1 cellular context compared by ENCODE assay signal in the genomic region with DNA sequence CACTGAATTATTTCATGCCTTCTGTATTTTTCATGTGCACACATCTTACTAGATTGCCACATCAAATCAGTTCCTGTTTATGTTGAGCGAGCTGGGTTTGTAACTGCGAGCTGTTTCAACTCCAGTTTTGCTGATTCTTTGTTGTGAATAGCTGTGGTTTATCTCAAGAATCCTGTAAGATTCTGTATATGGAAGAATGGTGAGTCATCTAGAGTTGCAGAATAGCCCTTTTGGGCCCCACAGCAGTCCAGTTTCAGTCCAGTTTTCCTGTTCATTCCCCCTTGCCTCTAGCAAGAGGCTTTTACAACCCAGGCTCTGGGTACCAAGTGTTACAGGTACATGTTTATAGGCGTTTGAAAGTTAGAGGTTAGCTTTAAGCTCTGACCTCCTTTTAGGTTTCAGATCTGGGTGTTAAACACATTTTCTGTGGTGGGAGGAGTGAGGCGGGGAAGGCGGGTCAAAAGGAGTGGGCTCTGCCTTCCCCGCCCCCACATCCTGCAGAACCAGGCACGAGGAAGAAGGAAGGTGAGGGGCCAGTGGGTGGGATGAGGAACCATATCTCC.
A peak's percentile ranks its signal among the peaks of the same experiment; 100 is the strongest.
TF ChIP-seq lines count a peak whose summit lies in the region.

No MANE protein-coding gene starts in this region.

TF ChIP-seq in K562, 482 proteins besides CTCF, POLR2A, EP300 and RAD21 (continued from another document and continues in another):
- TF ChIP-seq, protein P1, sequence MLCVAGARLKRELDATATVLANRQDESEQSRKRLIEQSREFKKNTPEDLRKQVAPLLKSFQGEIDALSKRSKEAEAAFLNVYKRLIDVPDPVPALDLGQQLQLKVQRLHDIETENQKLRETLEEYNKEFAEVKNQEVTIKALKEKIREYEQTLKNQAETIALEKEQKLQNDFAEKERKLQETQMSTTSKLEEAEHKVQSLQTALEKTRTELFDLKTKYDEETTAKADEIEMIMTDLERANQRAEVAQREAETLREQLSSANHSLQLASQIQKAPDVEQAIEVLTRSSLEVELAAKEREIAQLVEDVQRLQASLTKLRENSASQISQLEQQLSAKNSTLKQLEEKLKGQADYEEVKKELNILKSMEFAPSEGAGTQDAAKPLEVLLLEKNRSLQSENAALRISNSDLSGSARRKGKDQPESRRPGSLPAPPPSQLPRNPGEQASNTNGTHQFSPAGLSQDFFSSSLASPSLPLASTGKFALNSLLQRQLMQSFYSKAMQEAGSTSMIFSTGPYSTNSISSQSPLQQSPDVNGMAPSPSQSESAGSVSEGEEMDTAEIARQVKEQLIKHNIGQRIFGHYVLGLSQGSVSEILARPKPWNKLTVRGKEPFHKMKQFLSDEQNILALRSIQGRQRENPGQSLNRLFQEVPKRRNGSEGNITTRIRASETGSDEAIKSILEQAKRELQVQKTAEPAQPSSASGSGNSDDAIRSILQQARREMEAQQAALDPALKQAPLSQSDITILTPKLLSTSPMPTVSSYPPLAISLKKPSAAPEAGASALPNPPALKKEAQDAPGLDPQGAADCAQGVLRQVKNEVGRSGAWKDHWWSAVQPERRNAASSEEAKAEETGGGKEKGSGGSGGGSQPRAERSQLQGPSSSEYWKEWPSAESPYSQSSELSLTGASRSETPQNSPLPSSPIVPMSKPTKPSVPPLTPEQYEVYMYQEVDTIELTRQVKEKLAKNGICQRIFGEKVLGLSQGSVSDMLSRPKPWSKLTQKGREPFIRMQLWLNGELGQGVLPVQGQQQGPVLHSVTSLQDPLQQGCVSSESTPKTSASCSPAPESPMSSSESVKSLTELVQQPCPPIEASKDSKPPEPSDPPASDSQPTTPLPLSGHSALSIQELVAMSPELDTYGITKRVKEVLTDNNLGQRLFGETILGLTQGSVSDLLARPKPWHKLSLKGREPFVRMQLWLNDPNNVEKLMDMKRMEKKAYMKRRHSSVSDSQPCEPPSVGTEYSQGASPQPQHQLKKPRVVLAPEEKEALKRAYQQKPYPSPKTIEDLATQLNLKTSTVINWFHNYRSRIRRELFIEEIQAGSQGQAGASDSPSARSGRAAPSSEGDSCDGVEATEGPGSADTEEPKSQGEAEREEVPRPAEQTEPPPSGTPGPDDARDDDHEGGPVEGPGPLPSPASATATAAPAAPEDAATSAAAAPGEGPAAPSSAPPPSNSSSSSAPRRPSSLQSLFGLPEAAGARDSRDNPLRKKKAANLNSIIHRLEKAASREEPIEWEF (CRISPR knock-in tag; IDR thresholded peaks at IDR 0.05), result no peak
- TF ChIP-seq ZNF324 (CRISPR knock-in tag; IDR thresholded peaks at IDR 0.05), result no peak
- TF ChIP-seq CEBPB (tag; IDR thresholded peaks at IDR 0.05), result peak; percentile 98
- TF ChIP-seq PTBP1 (IDR thresholded peaks at IDR 0.05; ENCODE audit: low read depth, low read length), result no peak
- TF ChIP-seq SRSF3 (IDR thresholded peaks at IDR 0.05; ENCODE audit: insufficient read depth, low read length), result no peak
- TF ChIP-seq RBM39 (optimal IDR thresholded peaks at IDR 0.05; ENCODE audit: low read depth, low read length), result no peak
- TF ChIP-seq, protein P2, sequence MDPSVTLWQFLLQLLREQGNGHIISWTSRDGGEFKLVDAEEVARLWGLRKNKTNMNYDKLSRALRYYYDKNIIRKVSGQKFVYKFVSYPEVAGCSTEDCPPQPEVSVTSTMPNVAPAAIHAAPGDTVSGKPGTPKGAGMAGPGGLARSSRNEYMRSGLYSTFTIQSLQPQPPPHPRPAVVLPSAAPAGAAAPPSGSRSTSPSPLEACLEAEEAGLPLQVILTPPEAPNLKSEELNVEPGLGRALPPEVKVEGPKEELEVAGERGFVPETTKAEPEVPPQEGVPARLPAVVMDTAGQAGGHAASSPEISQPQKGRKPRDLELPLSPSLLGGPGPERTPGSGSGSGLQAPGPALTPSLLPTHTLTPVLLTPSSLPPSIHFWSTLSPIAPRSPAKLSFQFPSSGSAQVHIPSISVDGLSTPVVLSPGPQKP (CRISPR knock-in tag; IDR thresholded peaks at IDR 0.05), result no peak
- no peak for TF ChIP-seq FOXJ3 (CRISPR knock-in tag; IDR thresholded peaks at IDR 0.05)
- no peak for TF ChIP-seq ZNF224 (CRISPR knock-in tag; IDR thresholded peaks at IDR 0.05)
- TF ChIP-seq, protein P3, sequence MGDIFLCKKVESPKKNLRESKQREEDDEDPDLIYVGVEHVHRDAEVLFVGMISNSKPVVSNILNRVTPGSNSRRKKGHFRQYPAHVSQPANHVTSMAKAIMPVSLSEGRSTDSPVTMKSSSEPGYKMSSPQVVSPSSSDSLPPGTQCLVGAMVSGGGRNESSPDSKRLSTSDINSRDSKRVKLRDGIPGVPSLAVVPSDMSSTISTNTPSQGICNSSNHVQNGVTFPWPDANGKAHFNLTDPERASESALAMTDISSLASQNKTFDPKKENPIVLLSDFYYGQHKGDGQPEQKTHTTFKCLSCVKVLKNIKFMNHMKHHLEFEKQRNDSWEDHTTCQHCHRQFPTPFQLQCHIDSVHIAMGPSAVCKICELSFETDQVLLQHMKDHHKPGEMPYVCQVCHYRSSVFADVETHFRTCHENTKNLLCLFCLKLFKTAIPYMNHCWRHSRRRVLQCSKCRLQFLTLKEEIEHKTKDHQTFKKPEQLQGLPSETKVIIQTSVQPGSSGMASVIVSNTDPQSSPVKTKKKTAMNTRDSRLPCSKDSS (IDR thresholded peaks at IDR 0.05; ENCODE audit: low read depth, partially characterized antibody), result no peak
- TF ChIP-seq NCOA4 (IDR thresholded peaks at IDR 0.05; ENCODE audit: partially characterized antibody), result no peak
- TF ChIP-seq DACH1 (IDR thresholded peaks at IDR 0.05; ENCODE audit: partially characterized antibody), result no peak
- no peak for TF ChIP-seq GATAD2B (IDR thresholded peaks at IDR 0.05; ENCODE audit: borderline replicate concordance)
- TF ChIP-seq BMI1 (IDR thresholded peaks at IDR 0.05; ENCODE audit: low read length), result no peak
- TF ChIP-seq ZNF23 (CRISPR knock-in tag; IDR thresholded peaks at IDR 0.05), result no peak
- no peak for TF ChIP-seq ZNF121 (CRISPR knock-in tag; conservative IDR thresholded peaks at IDR 0.05)
- TF ChIP-seq, protein P4, sequence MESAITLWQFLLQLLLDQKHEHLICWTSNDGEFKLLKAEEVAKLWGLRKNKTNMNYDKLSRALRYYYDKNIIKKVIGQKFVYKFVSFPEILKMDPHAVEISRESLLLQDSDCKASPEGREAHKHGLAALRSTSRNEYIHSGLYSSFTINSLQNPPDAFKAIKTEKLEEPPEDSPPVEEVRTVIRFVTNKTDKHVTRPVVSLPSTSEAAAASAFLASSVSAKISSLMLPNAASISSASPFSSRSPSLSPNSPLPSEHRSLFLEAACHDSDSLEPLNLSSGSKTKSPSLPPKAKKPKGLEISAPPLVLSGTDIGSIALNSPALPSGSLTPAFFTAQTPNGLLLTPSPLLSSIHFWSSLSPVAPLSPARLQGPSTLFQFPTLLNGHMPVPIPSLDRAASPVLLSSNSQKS (CRISPR knock-in tag; IDR thresholded peaks at IDR 0.05), result no peak
- TF ChIP-seq HCFC1 (IDR thresholded peaks at IDR 0.05; ENCODE audit: low read depth, low read length), result no peak
- TF ChIP-seq HDAC3 (IDR thresholded peaks at IDR 0.05; ENCODE audit: borderline replicate concordance, partially characterized antibody), result peak; percentile 72
- 0 out of 2 replicates have a peak, but pooled peaks have one; percentile 27 for TF ChIP-seq GABPA (tag; conservative IDR thresholded peaks at IDR 0.05; ENCODE audit: low read depth)
- TF ChIP-seq TOE1 (IDR thresholded peaks at IDR 0.05; ENCODE audit: borderline replicate concordance), result no peak
- no peak for TF ChIP-seq TOE1 (CRISPR knock-in tag; IDR thresholded peaks at IDR 0.05; ENCODE audit: borderline replicate concordance, low read depth)
- no peak for TF ChIP-seq PHB2 (IDR thresholded peaks at IDR 0.05; ENCODE audit: low read depth)
- peak; percentile 59; the same call in 1 of the 2 replicates for TF ChIP-seq JUNB (CRISPR knock-in tag; conservative IDR thresholded peaks at IDR 0.05)
- no peak for TF ChIP-seq ZNF140 (CRISPR knock-in tag; IDR thresholded peaks at IDR 0.05)
- TF ChIP-seq ZFP1 (CRISPR knock-in tag; IDR thresholded peaks at IDR 0.05), result no peak
- TF ChIP-seq ZC3H8 (IDR thresholded peaks at IDR 0.05), result no peak
- TF ChIP-seq ZNF75A (CRISPR knock-in tag; IDR thresholded peaks at IDR 0.05), result no peak
- TF ChIP-seq FIP1L1 (IDR thresholded peaks at IDR 0.05; ENCODE audit: low read depth, low read length, poor library complexity, severe bottlenecking), result no peak
- TF ChIP-seq, protein P5, sequence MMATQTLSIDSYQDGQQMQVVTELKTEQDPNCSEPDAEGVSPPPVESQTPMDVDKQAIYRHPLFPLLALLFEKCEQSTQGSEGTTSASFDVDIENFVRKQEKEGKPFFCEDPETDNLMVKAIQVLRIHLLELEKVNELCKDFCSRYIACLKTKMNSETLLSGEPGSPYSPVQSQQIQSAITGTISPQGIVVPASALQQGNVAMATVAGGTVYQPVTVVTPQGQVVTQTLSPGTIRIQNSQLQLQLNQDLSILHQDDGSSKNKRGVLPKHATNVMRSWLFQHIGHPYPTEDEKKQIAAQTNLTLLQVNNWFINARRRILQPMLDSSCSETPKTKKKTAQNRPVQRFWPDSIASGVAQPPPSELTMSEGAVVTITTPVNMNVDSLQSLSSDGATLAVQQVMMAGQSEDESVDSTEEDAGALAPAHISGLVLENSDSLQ (IDR thresholded peaks at IDR 0.05), result no peak
- no peak for TF ChIP-seq POLR2AphosphoS5 (IDR thresholded peaks at IDR 0.05; ENCODE audit: control insufficient read depth, insufficient read depth, low read depth, low read length)
- peak; percentile 90 for TF ChIP-seq MAFG (tag; conservative IDR thresholded peaks at IDR 0.05)
- TF ChIP-seq, protein P6, sequence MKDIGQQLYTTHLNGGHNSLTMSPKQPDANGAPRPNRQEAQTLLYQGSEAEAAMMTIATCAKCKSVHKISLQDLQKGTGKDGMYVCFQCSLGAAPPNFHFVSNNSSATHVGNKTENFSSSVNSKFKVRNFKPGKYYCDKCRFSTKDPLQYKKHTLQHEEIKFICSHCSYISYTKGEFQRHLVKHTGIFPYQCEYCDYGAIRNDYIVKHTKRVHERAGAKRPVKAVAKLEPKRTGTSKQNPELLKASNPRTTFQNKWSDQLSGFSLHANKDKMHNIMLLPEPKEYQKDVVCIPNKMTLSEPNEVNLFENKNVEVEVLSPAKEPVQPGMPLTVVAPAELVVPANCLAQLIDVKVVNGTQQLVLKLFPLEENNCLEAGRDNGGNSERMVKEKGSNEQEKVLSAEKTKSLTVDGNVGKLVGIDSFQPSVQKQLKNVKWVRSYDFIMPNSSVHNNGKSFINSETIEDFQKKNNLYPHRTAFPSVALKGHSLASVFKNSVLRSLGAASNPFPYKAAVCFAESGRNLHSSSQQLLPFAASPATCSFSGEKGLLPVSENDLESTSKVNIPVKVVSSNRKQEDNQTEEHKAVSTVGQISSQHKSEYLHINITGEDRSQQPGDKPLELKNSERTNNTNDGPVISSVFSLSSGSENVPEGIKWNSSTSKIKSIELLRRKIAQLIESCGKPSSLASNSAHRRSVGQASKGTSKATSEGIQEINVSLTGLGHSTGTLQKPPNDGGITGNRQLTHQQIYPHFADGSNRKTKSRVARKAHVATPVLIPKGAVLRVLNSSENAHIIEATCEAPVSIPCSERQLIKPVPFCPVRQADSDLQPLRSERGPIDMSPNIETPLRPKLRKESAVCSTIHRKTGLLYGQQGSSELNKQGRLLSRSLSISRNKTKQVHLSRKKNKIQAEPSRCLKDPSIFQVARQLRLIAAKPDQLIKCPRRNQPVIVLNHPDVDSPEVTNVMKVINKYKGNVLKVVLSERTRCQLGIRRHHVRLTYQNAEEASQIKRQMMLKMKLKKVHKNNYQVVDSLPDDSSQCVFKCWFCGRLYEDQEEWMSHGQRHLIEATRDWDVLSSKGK (CRISPR knock-in tag; IDR thresholded peaks at IDR 0.05), result no peak
- no peak for TF ChIP-seq NFXL1 (CRISPR knock-in tag; IDR thresholded peaks at IDR 0.05)
- TF ChIP-seq NEUROD1 (IDR thresholded peaks at IDR 0.05; ENCODE audit: borderline replicate concordance, low read depth, low read length, partially characterized antibody), result no peak
- TF ChIP-seq CBFA2T3 (IDR thresholded peaks at IDR 0.05), result peak; percentile 50; the same call in 1 of the 2 replicates
- TF ChIP-seq RBM15 (IDR thresholded peaks at IDR 0.05; ENCODE audit: insufficient read depth, low read length), result no peak
- TF ChIP-seq, protein P7, sequence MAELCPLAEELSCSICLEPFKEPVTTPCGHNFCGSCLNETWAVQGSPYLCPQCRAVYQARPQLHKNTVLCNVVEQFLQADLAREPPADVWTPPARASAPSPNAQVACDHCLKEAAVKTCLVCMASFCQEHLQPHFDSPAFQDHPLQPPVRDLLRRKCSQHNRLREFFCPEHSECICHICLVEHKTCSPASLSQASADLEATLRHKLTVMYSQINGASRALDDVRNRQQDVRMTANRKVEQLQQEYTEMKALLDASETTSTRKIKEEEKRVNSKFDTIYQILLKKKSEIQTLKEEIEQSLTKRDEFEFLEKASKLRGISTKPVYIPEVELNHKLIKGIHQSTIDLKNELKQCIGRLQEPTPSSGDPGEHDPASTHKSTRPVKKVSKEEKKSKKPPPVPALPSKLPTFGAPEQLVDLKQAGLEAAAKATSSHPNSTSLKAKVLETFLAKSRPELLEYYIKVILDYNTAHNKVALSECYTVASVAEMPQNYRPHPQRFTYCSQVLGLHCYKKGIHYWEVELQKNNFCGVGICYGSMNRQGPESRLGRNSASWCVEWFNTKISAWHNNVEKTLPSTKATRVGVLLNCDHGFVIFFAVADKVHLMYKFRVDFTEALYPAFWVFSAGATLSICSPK (IDR thresholded peaks at IDR 0.05; ENCODE audit: borderline replicate concordance), result no peak
- TF ChIP-seq SP1 (CRISPR knock-in tag; IDR thresholded peaks at IDR 0.05), result no peak
- TF ChIP-seq POLR2B (IDR thresholded peaks at IDR 0.05; ENCODE audit: low read depth, partially characterized antibody), result no peak
- TF ChIP-seq ZNF586 (CRISPR knock-in tag; conservative IDR thresholded peaks at IDR 0.05), result no peak
- TF ChIP-seq CC2D1A (IDR thresholded peaks at IDR 0.05), result no peak
- no peak for TF ChIP-seq ILK (tag; IDR thresholded peaks at IDR 0.05; ENCODE audit: borderline replicate concordance, low read depth)
- TF ChIP-seq, protein P8, sequence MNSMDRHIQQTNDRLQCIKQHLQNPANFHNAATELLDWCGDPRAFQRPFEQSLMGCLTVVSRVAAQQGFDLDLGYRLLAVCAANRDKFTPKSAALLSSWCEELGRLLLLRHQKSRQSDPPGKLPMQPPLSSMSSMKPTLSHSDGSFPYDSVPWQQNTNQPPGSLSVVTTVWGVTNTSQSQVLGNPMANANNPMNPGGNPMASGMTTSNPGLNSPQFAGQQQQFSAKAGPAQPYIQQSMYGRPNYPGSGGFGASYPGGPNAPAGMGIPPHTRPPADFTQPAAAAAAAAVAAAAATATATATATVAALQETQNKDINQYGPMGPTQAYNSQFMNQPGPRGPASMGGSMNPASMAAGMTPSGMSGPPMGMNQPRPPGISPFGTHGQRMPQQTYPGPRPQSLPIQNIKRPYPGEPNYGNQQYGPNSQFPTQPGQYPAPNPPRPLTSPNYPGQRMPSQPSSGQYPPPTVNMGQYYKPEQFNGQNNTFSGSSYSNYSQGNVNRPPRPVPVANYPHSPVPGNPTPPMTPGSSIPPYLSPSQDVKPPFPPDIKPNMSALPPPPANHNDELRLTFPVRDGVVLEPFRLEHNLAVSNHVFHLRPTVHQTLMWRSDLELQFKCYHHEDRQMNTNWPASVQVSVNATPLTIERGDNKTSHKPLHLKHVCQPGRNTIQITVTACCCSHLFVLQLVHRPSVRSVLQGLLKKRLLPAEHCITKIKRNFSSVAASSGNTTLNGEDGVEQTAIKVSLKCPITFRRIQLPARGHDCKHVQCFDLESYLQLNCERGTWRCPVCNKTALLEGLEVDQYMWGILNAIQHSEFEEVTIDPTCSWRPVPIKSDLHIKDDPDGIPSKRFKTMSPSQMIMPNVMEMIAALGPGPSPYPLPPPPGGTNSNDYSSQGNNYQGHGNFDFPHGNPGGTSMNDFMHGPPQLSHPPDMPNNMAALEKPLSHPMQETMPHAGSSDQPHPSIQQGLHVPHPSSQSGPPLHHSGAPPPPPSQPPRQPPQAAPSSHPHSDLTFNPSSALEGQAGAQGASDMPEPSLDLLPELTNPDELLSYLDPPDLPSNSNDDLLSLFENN (IDR thresholded peaks at IDR 0.05; ENCODE audit: low read depth in 2 of 2, low read length in 2 of 2), result no peak
- TF ChIP-seq ZNF239 (CRISPR knock-in tag; IDR thresholded peaks at IDR 0.05), result no peak
